ENCODE assay signal across 9 cellular contexts in genomic region chr5:122105909-122106308, GRCh38. TPM values are rescaled to one million over a fixed set of nuclear protein-coding genes. Genes with fewer than 3 reads are reported as not detected.
"Had no signal": no experiment of that assay in that cellular context is flagged by ENCODE, and none has a peak within 500 bp of the region (broad histone marks: within the 10 kb centered on the region; RNA-seq: fewer than 3 reads in every experiment).

No MANE protein-coding gene starts in this region.

- DNase-seq: GDM1, GF-D8 had no signal

- ATAC-seq: GM12878 had no signal

- FAIRE-seq: G401.6, GM12878, GM12891, GM12892, GM18507, GM19239 had no signal

- H3K4me3 ChIP-seq: GM12878 had no signal

RNA-seq across cellular contexts. Expression of gene LOX, which starts 27.9 kb away (rescaled TPM):
- total RNA-seq: G401 had no signal
